ENCODE assay signal across 1 cellular context in the genomic region with DNA sequence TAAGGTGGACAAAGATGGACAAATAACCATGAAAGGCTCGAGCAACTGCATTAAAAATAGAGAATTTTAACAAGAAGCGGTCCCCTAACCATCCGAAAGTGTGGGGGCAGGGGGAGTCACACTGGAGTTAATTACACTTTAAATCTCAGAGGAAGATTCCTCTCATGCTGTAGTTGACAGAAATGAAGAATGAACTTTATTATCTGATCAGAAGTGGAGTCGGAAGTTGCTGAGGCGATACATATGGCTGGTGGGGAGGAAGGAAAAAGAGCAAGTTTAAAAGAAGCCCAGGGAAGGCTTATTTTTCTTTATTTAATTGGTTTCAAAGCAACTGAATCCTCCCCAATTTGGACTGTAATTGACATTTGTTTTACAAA.
TF ChIP-seq lines count a peak whose summit lies in the region.

No MANE protein-coding gene starts in this region.

TF ChIP-seq in GM23338, 12 proteins besides CTCF, POLR2A, EP300 and RAD21 (continued from another document):
- TF ChIP-seq, protein P1, sequence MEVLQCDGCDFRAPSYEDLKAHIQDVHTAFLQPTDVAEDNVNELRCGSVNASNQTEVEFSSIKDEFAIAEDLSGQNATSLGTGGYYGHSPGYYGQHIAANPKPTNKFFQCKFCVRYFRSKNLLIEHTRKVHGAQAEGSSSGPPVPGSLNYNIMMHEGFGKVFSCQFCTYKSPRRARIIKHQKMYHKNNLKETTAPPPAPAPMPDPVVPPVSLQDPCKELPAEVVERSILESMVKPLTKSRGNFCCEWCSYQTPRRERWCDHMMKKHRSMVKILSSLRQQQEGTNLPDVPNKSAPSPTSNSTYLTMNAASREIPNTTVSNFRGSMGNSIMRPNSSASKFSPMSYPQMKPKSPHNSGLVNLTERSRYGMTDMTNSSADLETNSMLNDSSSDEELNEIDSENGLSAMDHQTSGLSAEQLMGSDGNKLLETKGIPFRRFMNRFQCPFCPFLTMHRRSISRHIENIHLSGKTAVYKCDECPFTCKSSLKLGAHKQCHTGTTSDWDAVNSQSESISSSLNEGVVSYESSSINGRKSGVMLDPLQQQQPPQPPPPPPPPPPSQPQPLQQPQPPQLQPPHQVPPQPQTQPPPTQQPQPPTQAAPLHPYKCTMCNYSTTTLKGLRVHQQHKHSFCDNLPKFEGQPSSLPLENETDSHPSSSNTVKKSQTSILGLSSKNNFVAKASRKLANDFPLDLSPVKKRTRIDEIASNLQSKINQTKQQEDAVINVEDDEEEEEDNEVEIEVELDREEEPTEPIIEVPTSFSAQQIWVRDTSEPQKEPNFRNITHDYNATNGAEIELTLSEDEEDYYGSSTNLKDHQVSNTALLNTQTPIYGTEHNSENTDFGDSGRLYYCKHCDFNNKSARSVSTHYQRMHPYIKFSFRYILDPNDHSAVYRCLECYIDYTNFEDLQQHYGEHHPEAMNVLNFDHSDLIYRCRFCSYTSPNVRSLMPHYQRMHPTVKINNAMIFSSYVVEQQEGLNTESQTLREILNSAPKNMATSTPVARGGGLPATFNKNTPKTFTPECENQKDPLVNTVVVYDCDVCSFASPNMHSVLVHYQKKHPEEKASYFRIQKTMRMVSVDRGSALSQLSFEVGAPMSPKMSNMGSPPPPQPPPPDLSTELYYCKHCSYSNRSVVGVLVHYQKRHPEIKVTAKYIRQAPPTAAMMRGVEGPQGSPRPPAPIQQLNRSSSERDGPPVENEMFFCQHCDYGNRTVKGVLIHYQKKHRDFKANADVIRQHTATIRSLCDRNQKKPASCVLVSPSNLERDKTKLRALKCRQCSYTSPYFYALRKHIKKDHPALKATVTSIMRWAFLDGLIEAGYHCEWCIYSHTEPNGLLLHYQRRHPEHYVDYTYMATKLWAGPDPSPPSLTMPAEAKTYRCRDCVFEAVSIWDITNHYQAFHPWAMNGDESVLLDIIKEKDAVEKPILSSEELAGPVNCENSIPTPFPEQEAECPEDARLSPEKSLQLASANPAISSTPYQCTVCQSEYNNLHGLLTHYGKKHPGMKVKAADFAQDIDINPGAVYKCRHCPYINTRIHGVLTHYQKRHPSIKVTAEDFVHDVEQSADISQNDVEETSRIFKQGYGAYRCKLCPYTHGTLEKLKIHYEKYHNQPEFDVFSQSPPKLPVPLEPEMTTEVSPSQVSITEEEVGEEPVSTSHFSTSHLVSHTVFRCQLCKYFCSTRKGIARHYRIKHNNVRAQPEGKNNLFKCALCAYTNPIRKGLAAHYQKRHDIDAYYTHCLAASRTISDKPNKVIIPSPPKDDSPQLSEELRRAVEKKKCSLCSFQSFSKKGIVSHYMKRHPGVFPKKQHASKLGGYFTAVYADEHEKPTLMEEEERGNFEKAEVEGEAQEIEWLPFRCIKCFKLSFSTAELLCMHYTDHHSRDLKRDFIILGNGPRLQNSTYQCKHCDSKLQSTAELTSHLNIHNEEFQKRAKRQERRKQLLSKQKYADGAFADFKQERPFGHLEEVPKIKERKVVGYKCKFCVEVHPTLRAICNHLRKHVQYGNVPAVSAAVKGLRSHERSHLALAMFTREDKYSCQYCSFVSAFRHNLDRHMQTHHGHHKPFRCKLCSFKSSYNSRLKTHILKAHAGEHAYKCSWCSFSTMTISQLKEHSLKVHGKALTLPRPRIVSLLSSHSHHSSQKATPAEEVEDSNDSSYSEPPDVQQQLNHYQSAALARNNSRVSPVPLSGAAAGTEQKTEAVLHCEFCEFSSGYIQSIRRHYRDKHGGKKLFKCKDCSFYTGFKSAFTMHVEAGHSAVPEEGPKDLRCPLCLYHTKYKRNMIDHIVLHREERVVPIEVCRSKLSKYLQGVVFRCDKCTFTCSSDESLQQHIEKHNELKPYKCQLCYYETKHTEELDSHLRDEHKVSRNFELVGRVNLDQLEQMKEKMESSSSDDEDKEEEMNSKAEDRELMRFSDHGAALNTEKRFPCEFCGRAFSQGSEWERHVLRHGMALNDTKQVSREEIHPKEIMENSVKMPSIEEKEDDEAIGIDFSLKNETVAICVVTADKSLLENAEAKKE (CRISPR knock-in tag; IDR thresholded peaks at IDR 0.05) = no peak
- TF ChIP-seq STAT1 (IDR thresholded peaks at IDR 0.05; ENCODE audit: unreplicated experiment) (no peak), EZH2phosphoT487 (IDR thresholded peaks at IDR 0.05; ENCODE audit: unreplicated experiment) (no peak)
